1 cellular context compared by ENCODE assay signal in genomic region chr3:100160516-100160915, GRCh38.
TF ChIP-seq lines count a peak whose summit lies in the region.

No MANE protein-coding gene starts in this region.

TF ChIP-seq in endothelial cell of umbilical vein, 7 proteins besides CTCF, POLR2A, EP300 and RAD21:
- TF ChIP-seq JUN (IDR thresholded peaks at IDR 0.05; ENCODE audit: borderline replicate concordance, insufficient read depth, insufficient read length, low read depth) (no peak), POLR2AphosphoS5 (IDR thresholded peaks at IDR 0.05; ENCODE audit: insufficient read depth, low read depth, low read length) (no peak), FOS (IDR thresholded peaks at IDR 0.05; ENCODE audit: borderline replicate concordance, insufficient read depth, low read length) (no peak), GATA2 (IDR thresholded peaks at IDR 0.05; ENCODE audit: insufficient read depth, insufficient read length, low read depth, low read length) (no peak), MYC (IDR thresholded peaks at IDR 0.05; ENCODE audit: low read depth, low read length) (no peak), EZH2 (IDR thresholded peaks at IDR 0.05; ENCODE audit: borderline replicate concordance, low read depth, low read length, severe bottlenecking) (no peak)
- TF ChIP-seq, protein P1, sequence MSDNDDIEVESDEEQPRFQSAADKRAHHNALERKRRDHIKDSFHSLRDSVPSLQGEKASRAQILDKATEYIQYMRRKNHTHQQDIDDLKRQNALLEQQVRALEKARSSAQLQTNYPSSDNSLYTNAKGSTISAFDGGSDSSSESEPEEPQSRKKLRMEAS (IDR thresholded peaks at IDR 0.05; ENCODE audit: insufficient read depth, insufficient read length): no peak
